ENCODE assay signal across 9 cellular contexts in the genomic region with DNA sequence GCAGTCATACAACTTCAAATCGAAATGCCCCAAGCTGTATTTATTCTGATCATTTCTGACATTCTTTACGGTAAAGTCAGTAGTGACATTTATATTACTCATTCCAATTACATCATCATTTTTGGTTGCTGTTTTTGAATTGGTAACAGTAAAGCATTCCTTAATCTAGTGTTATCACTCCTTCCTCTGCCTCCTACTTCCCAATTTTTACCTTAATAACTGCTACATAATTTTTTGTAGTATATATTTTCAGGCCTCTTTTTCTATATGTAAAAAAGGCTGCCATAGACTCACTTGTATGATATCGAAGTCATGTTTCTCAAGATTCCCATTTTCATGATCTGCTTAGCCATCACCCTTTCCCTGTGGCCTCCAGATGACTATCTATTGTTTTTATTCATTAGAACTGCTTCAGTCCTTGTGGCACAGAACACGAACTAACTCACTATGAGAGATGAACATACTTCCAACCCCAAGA.
A peak's percentile ranks its signal among the peaks of the same experiment; 100 is the strongest.
DNase-seq lines count a peak whose midpoint lies in the region; ATAC-seq and FAIRE-seq lines count a peak whose summit lies in the region.
"Had no signal": no experiment of that assay in that cellular context is flagged by ENCODE, and none has a peak within 500 bp of the region (broad histone marks: within the 10 kb centered on the region; RNA-seq: fewer than 3 reads in every experiment).

No MANE protein-coding gene starts in this region.

- peak overlapping the region; percentile 92 for H3K4me2 ChIP-seq in skeletal muscle satellite cell (ENCODE audit: low read length)

- FAIRE-seq in RCC 7860 (lab: Jason Lieb, UNC) = peak; percentile 96

- peak overlapping the region; percentile 84 for H3K4me3 ChIP-seq in skeletal muscle satellite cell (ENCODE audit: low read length)

- H3K36me3 ChIP-seq in skeletal muscle satellite cell (ENCODE audit: insufficient read depth, low read length) = peaks cover 63% of the 10 kb centered on the region

- H3K9ac ChIP-seq in skeletal muscle satellite cell (ENCODE audit: low read depth, low read length) = peak overlapping the region; percentile 99

- ATAC-seq in GM21367 (IDR thresholded peaks at IDR 0.05; ENCODE audit: unreplicated experiment) = no peak
- ATAC-seq in HG02588 (IDR thresholded peaks at IDR 0.05; ENCODE audit: unreplicated experiment) = no peak

- peak; percentile 91 for DNase-seq in EL
- peak; percentile 92 for DNase-seq in RCC 7860 (ENCODE audit: low spot score)
- DNase-seq in epithelial cell of prostate (ENCODE audit: low read depth, low spot score) = no peak
- no peak for DNase-seq in HK-2 (ENCODE audit: unreplicated experiment)
- no peak for DNase-seq in NCI-H510A (lab: John Stamatoyannopoulos, UW)
- DNase-seq: activated CD4-positive, alpha-beta T cell treated with anti-CD3 and anti-CD28 coated beads, Interleukin-2, amount 10 ng/mL, durations not matched to agents 7 days and 5 days had no signal

- no peaks in the 10 kb centered on the region for H3K9me3 ChIP-seq in skeletal muscle satellite cell (replicated peaks; ENCODE audit: low read length)

- H3K27me3 ChIP-seq in skeletal muscle satellite cell (ENCODE audit: control insufficient read depth, insufficient read depth, low read length) = no peaks in the 10 kb centered on the region

- peak overlapping the region; percentile 97 for H3K27ac ChIP-seq in epithelial cell of prostate

- peaks cover 61% of the 10 kb centered on the region for H3K4me1 ChIP-seq in skeletal muscle satellite cell (ENCODE audit: control insufficient read depth, insufficient read depth, low read length)

Comparison
In these comparisons a context has a peak if more than half of its experiments do, and no peak if none do; other contexts are left out.
1. DNase-seq: peak in EL (single experiment) and RCC 7860 (single experiment); none in epithelial cell of prostate (single experiment), HK-2 (single experiment) and NCI-H510A (single experiment).